ENCODE assay signal across 8 cellular contexts in genomic region chr9:92764988-92765936, GRCh38. TPM values are rescaled to one million over a fixed set of nuclear protein-coding genes. Genes with fewer than 3 reads are reported as not detected.
DNase-seq lines count a peak whose midpoint lies in the region; ATAC-seq and TF ChIP-seq lines count a peak whose summit lies in the region.

No MANE protein-coding gene starts in this region.

- peak overlapping the region; percentile 96 for H3K27ac ChIP-seq in temporal lobe (ENCODE audit: low read depth, low read length)

- TF ChIP-seq POLR2A in GM10847 (IDR thresholded peaks at IDR 0.05; ENCODE audit: extremely low read depth, insufficient read length), result peak; percentile 85

- DNase-seq in NAMALWA (ENCODE audit: low spot score) (peak; percentile 97), SK-MEL-5 (ENCODE audit: low read depth, low spot score) (peak; percentile 96), globus pallidus (ENCODE audit: low spot score) (peak; percentile 98), occipital lobe (lab: John Stamatoyannopoulos, UW) (peak; percentile 99)
- DNase-seq in activated naive CD4-positive, alpha-beta T cell treated with anti-CD3 and anti-CD28 coated beads, Interleukin-2, amount 50 U/mL, for 16 hours, result peak; percentile 98

- in situ Hi-C loops in SK-MEL-5 (cut with HindIII; ENCODE audit: low pct_unique_long_range_greater_than_20kb, low sequenced_read_pairs), result no loop called here

- ATAC-seq in HG02571 (IDR thresholded peaks at IDR 0.05; ENCODE audit: unreplicated experiment), result peak; percentile 55

RNA-seq across cellular contexts. Expression of gene BICD2, which starts 0.6 kb away (rescaled TPM):
- 39.2 and 43.1 TPM in 2 replicates for total RNA-seq in SK-MEL-5 (2014; rRNA removed; shearing (Covaris generic))
- 39.7 and 45.4 TPM in 2 replicates for polyA plus RNA-seq in SK-MEL-5 (2015; cell fraction: cytosol; rRNA removed)
- polyA plus RNA-seq in SK-MEL-5 (2015; cell fraction: nucleus; rRNA removed), result 24.2 and 31.5 TPM in 2 replicates
- total RNA-seq in occipital lobe (31.4 TPM), temporal lobe (25.1 TPM)

Comparison
In these comparisons a context has a peak if more than half of its experiments do, and no peak if none do; other contexts are left out.
1. Peak in every context shown above with its lines: DNase-seq, ATAC-seq and H3K27ac ChIP-seq.